8 cellular contexts compared by ENCODE assay signal in the genomic region with DNA sequence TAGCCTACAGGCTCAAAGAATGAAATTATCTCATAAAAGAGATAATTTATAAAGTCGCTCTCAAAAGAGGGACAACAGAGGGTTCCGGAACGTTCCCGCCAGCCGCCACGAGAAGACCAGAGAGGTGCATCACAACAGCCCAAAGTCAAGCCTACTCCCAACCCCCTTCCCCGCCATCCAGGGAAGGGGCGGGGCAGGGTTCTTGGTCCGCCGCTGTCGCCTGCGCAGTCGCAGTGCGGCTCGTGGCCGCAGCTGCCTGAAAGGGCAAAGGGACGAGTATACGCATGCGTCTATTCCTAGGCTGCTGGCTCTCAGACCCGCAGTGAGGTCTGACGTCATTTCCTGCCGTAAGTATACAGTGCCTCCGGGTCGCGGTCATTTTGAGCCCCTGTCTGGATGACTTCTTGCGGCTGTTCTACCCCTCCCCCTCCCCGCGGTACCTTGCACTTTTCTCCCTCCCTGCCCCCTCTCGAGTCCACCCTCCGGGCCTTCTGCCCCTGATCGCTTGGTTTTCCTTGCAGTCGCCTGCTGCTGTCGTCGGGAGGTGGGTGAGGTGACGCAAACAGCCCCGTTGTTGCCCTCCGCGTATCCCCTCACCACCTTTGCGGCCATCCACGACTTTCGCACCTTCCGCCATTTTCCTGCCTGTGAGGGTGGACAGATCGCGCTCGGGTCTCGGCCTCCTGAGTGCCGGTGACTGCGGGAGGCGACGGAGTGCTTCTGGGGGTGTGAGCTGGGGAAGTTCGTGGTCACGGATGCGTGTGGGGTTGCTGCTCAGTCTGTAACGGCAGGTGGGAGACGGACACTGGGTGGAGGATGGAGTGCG. TPM values are rescaled to one million over a fixed set of nuclear protein-coding genes. Genes with fewer than 3 reads are reported as not detected.
A peak's percentile ranks its signal among the peaks of the same experiment; 100 is the strongest.
DNase-seq lines count a peak whose midpoint lies in the region; ATAC-seq and TF ChIP-seq lines count a peak whose summit lies in the region.

Gene OCIAD1 (plus strand): TSS at position 383 of the 826 bp plus-strand sequence. CDS start 1,537 bp downstream, outside the sequence.

- peak within 1 kb of the TSS; percentile 100 for H3K27ac Mint-ChIP-seq in endothelial cell (ENCODE audit: unreplicated experiment)
- peak within 1 kb of the TSS; percentile 100 for H3K27ac Mint-ChIP-seq in mesothelial cell of epicardium

- peaks cover 7% of the 10 kb centered on the region for H3K27me3 Mint-ChIP-seq in endothelial cell (ENCODE audit: unreplicated experiment)
- H3K27me3 Mint-ChIP-seq in mesothelial cell of epicardium (ENCODE audit: low read depth), result peaks cover 9% of the 10 kb centered on the region

- H3K27me3 ChIP-seq in OCI-LY3 (ENCODE audit: low read depth, low read length), result no peaks in the 10 kb centered on the region

- peak; percentile 98 for ATAC-seq in GM21515 (IDR thresholded peaks at IDR 0.05; ENCODE audit: unreplicated experiment)

- peaks cover 8% of the 10 kb centered on the region for H3K36me3 Mint-ChIP-seq in endothelial cell (ENCODE audit: low read depth, unreplicated experiment)
- H3K36me3 Mint-ChIP-seq in mesothelial cell of epicardium, result peaks cover 12% of the 10 kb centered on the region

- peak within 1 kb of the TSS; percentile 98 for H3K4me3 ChIP-seq in OCI-LY3 (ENCODE audit: low read length)

- H3K4me3 Mint-ChIP-seq in endothelial cell (ENCODE audit: unreplicated experiment) (peak within 1 kb of the TSS; percentile 100), mesothelial cell of epicardium (peak within 1 kb of the TSS; percentile 100)

- H2AFZ ChIP-seq in OCI-LY3 (ENCODE audit: low read depth, low read length), result peak within 1 kb of the TSS; percentile 100

- H4K20me1 ChIP-seq in OCI-LY3 (ENCODE audit: insufficient read depth, low read length), result peaks cover 6% of the 10 kb centered on the region; the same call in 1 of the 2 replicates

- TF ChIP-seq CTCF in OCI-LY3 (IDR thresholded peaks at IDR 0.05; ENCODE audit: low read depth, low read length), result no peak
- TF ChIP-seq CTCF in endothelial cell (IDR thresholded peaks at IDR 0.05; ENCODE audit: unreplicated experiment), result no peak
- TF ChIP-seq CTCF in mesothelial cell of epicardium (IDR thresholded peaks at IDR 0.05; ENCODE audit: unreplicated experiment), result no peak

- H3K9ac ChIP-seq in OCI-LY3 (ENCODE audit: low read length), result peak within 1 kb of the TSS; percentile 100

- H3K9me3 ChIP-seq in OCI-LY3 (ENCODE audit: insufficient read depth, low read length), result no peaks in the 10 kb centered on the region

- H3K4me2 ChIP-seq in OCI-LY3 (ENCODE audit: low read length), result peak within 1 kb of the TSS; percentile 91

- peaks cover 13% of the 10 kb centered on the region for H3K4me1 ChIP-seq in OCI-LY3 (ENCODE audit: low read length)

- H3K27ac ChIP-seq in OCI-LY3 (ENCODE audit: low read length), result peak within 1 kb of the TSS; percentile 89

- H3K79me2 ChIP-seq in OCI-LY3 (ENCODE audit: low read length), result peaks cover 40% of the 10 kb centered on the region

- peaks cover 12% of the 10 kb centered on the region for H3K4me1 Mint-ChIP-seq in endothelial cell (ENCODE audit: unreplicated experiment)
- H3K4me1 Mint-ChIP-seq in mesothelial cell of epicardium, result peaks cover 21% of the 10 kb centered on the region

- H3K9me3 Mint-ChIP-seq in endothelial cell (ENCODE audit: unreplicated experiment), result no peaks in the 10 kb centered on the region
- H3K9me3 Mint-ChIP-seq in mesothelial cell of epicardium, result no peaks in the 10 kb centered on the region

- peaks cover 18% of the 10 kb centered on the region for H3K36me3 ChIP-seq in OCI-LY3 (replicated peaks; ENCODE audit: low read depth, low read length)

- DNase-seq in D341Med (ENCODE audit: low spot score), result peak; percentile 99
- peak; percentile 72 for DNase-seq in HuH-7 (ENCODE audit: low spot score)
- peak; percentile 93 for DNase-seq in activated CD8-positive, alpha-beta memory T cell treated with anti-CD3 and anti-CD28 coated beads, Interleukin-2, amount 50 U/mL, for 48 hours
- peak; percentile 92 for DNase-seq in endothelial cell (ENCODE audit: low spot score)
- DNase-seq in mesothelial cell of epicardium (ENCODE audit: low spot score in 2 of 2, unreplicated experiment in 2 of 2), result peak; percentile 91 to 92
- peak; percentile 93 to 94 for DNase-seq in stimulated activated CD8-positive, alpha-beta memory T cell treated with anti-CD3 and anti-CD28 coated beads, Interleukin-15, amount 100 ng/mL, for 48 hours (ENCODE audit: low read depth in 2 of 2)

RNA-seq across cellular contexts. Expression of gene OCIAD1, which starts in this region (rescaled TPM):
- total RNA-seq in endothelial cell (ENCODE audit: unreplicated experiment), result 121 TPM
- total RNA-seq in mesothelial cell of epicardium, result 143 to 149 TPM (median 146 TPM) in 3 replicates

Comparison
In these comparisons a context has a peak if more than half of its experiments do, and no peak if none do; other contexts are left out.
1. Peak in every context shown above with its lines: DNase-seq, ATAC-seq, H3K4me3 ChIP-seq and H3K27ac ChIP-seq.